Comparison of ENCODE assay signal across 18 cellular contexts in the genomic region with DNA sequence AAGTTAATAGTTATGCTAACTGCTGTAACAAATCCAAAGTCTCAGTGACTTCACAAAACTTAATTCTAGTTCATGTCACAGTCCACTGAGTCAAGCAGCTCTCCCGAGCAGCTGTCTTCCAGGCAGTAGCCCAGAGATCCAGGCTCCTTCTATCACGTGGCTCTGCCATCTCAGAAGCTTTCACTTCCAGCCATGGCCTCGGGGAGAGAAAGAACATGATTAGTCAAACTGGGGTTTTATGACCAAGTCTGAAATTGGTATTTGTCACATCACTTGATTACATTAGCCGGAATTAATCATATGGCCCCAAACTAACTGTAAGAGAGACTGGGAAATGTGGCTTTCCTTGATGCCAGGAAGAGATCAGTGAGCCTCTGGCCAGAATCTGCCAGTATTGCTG.
DNase-seq lines count a peak whose midpoint lies in the region; ATAC-seq lines count a peak whose summit lies in the region.
"Had no signal": no experiment of that assay in that cellular context is flagged by ENCODE, and none has a peak within 500 bp of the region (broad histone marks: within the 10 kb centered on the region; RNA-seq: fewer than 3 reads in every experiment).

No MANE protein-coding gene starts in this region.

- ATAC-seq in HG03135 (IDR thresholded peaks at IDR 0.05; ENCODE audit: unreplicated experiment) (no peak), GM21528 (IDR thresholded peaks at IDR 0.05; ENCODE audit: low FRiP score, unreplicated experiment) (no peak)
- ATAC-seq: right cardiac atrium, Right ventricle myocardium inferior had no signal

- DNase-seq in AG20443 (ENCODE audit: low spot score) (peak; percentile 61), GM04504 (ENCODE audit: low read depth) (peak; percentile 44), RKO (ENCODE audit: low spot score) (peak; percentile 10), hepatic stellate cell (ENCODE audit: low spot score) (peak; percentile 31), NCI-H1436 (lab: John Stamatoyannopoulos, UW) (no peak)
- no peak for DNase-seq in NK-92 treated with Interleukin-12 subunit alpha and Interleukin-12 subunit beta, amount 100 ng/mL, for 24 hours (lab: John Stamatoyannopoulos, UW)
- DNase-seq: aorta; CD4-positive, alpha-beta memory T cell; cortex of kidney; GDM1; immature natural killer cell; naive B cell; NCI-H1417 treated with DMSO at 0.1 percent for 48 hours; NCI-H524 treated with DMSO at 0.1 percent for 48 hours; right cardiac atrium had no signal

Comparison
In these comparisons a context has a peak if more than half of its experiments do, and no peak if none do; other contexts are left out.
1. DNase-seq: peak in AG20443 (single experiment), GM04504 (single experiment), RKO (single experiment) and hepatic stellate cell (single experiment); none in NCI-H1436 (single experiment) and NK-92 treated with Interleukin-12 subunit alpha and Interleukin-12 subunit beta, amount 100 ng/mL, for 24 hours (single experiment).